In genomic region chr11:63569570-63569969, GRCh38 we compare ENCODE assay signal across 27 cellular contexts. TPM values are rescaled to one million over a fixed set of nuclear protein-coding genes. Genes with fewer than 3 reads are reported as not detected.
"Had no signal": no experiment of that assay in that cellular context is flagged by ENCODE, and none has a peak within 500 bp of the region (broad histone marks: within the 10 kb centered on the region; RNA-seq: fewer than 3 reads in every experiment).

No MANE protein-coding gene starts in this region.

- FAIRE-seq: urothelium cell line had no signal

- H3K36me3 Mint-ChIP-seq: naive B cell had no signal

- DNase-seq: effector memory CD8-positive, alpha-beta T cell; gastrocnemius medialis; glutamatergic neuron; left colon; left ventricle myocardium superior; mesendoderm; naive B cell; spleen; stimulated activated CD4-positive, alpha-beta T cell treated with anti-CD3 and anti-CD28 coated beads, Interleukin-15, amount 100 ng/mL, for 24 hours; stimulated activated CD4-positive, alpha-beta T cell treated with anti-CD3 and anti-CD28 coated beads, Interleukin-1b, Interleukin-23, amount 100 ng/mL, for 48 hours; stimulated activated CD4-positive, alpha-beta T cell treated with anti-CD3 and anti-CD28 coated beads, Interleukin-4, amount 100 ng/mL, for 4 hours; stimulated activated naive CD4-positive, alpha-beta T cell; stomach; substantia nigra; trophoblast cell had no signal

- ATAC-seq: effector memory CD8-positive, alpha-beta T cell; gastrocnemius medialis; left colon; left ventricle myocardium superior; sciatic nerve had no signal

- H3K27me3 ChIP-seq: esophagus muscularis mucosa, gastrocnemius medialis, neutrophil, spleen, stomach had no signal

- H3K27me3 Mint-ChIP-seq: effector memory CD8-positive, alpha-beta T cell; naive B cell had no signal

- H3K36me3 ChIP-seq: esophagus muscularis mucosa, gastrocnemius medialis, neutrophil, spleen, stomach had no signal

- H3K9me3 ChIP-seq: esophagus muscularis mucosa, gastrocnemius medialis, neutrophil, spleen, stomach had no signal

- H3K4me3 Mint-ChIP-seq: effector memory CD8-positive, alpha-beta T cell had no signal

- H3K27ac ChIP-seq: epithelial cell of prostate, esophagus muscularis mucosa, gastrocnemius medialis, neutrophil, spleen had no signal

- H3K4me3 ChIP-seq: esophagus muscularis mucosa, gastrocnemius medialis, lung, spleen, stomach had no signal

- H3K9me3 Mint-ChIP-seq: effector memory CD8-positive, alpha-beta T cell had no signal

RNA-seq across cellular contexts. Expression of gene PLAAT2, which starts 6.4 kb away (rescaled TPM):
- total RNA-seq: esophagus muscularis mucosa, fibroblast of villous mesenchyme, gastrocnemius medialis, kidney epithelial cell, left ventricle myocardium superior, osteoblast, pulmonary artery endothelial cell, sciatic nerve, skeletal muscle tissue had no signal
- polyA plus RNA-seq: neural cell had no signal

RNA-seq across cellular contexts. Expression of gene PLAAT4, which starts 33.0 kb away (rescaled TPM):
- polyA plus RNA-seq: neural cell had no signal

RNA-seq across cellular contexts. Expression of gene PLAAT3, which starts 44.7 kb away (rescaled TPM):
- polyA plus RNA-seq: neural cell had no signal
